ENCODE assay signal across 8 cellular contexts in the genomic region with DNA sequence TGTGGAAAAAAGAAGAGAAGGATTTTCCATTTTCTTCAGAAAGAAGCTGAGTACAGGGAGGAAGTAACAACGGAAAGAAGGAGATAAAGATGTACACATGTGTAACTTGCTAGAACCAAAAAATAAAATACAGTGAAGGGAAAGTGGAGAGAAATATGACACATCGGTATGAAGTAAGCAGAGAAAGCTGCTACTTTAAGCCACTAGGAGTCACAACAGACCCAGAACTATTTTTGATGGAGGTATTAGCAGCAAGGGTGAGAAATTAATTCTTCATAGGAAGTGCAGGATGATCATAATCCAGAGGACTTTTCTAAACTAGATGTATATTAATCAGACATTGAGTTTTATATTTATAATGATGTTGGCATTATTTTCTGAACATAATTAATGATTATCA.
DNase-seq lines count a peak whose midpoint lies in the region; ATAC-seq, FAIRE-seq and TF ChIP-seq lines count a peak whose summit lies in the region.

No MANE protein-coding gene starts in this region.

- DNase-seq in A549 (ENCODE audit: low read depth in 1 of 2, low spot score in 1 of 2) (peak in 1 of 2 experiments; percentile 14), GM12892 (ENCODE audit: insufficient read length) (no peak), NCI-H345 treated with DMSO at 0.1 percent for 48 hours (lab: John Stamatoyannopoulos, UW; ENCODE audit: unreplicated experiment) (peak; percentile 3), choroid plexus epithelial cell (ENCODE audit: low read depth) (peak; percentile 78), sciatic nerve (ENCODE audit: low spot score) (no peak), mesothelial cell of epicardium (ENCODE audit: low spot score in 2 of 2, unreplicated experiment in 2 of 2) (no peak), GOT3 (lab: John Stamatoyannopoulos, UW) (no peak)

- H3K9me3 ChIP-seq in A549, result no peaks in the 10 kb centered on the region

- no peaks in the 10 kb centered on the region for H3K4me1 Mint-ChIP-seq in mesothelial cell of epicardium

- intact Hi-C loops in sciatic nerve (cut with DNase I), result no loop called here

- no peak overlapping the region for H3K27ac ChIP-seq in A549

- no peak overlapping the region for H3K4me3 Mint-ChIP-seq in mesothelial cell of epicardium

- H3K4me2 ChIP-seq in A549, result no peak overlapping the region

- no peaks in the 10 kb centered on the region for H3K9me3 Mint-ChIP-seq in mesothelial cell of epicardium

- TF ChIP-seq RAD21 in A549 (conservative IDR thresholded peaks at IDR 0.05 in 1 of 2, IDR thresholded peaks at IDR 0.05 in 1 of 2), result peak; percentile 62 to 68; a peak in 4 of 5 replicates

- no peak for TF ChIP-seq POLR2A in A549 (IDR thresholded peaks at IDR 0.05; ENCODE audit: low read length)
- TF ChIP-seq POLR2A in GM12892 (IDR thresholded peaks at IDR 0.05; ENCODE audit: low read depth, low read length), result no peak

- WGBS in A549 (ENCODE audit: missing lambda C conversion rate), result 13% methylated on average over 2 of the region's 2 CpGs

- CTCF ChIA-PET in A549 (lab: Yijun Ruan, JAX), result interaction anchor here (0.6 to 1.2 kb wide), 5 partner anchors 12 to 1071 kb away, joined by 3 to 8 read pairs (median 3); a partner anchor contains a TSS

- no peaks in the 10 kb centered on the region for H3K36me3 Mint-ChIP-seq in mesothelial cell of epicardium

- FAIRE-seq in A549 (lab: Jason Lieb, UNC) (peak; percentile 7), GM12892 (lab: Jason Lieb, UNC) (peak; percentile 14)

- peak; percentile 49; the same call in 2 of the 3 replicates for TF ChIP-seq CTCF in A549 (IDR thresholded peaks at IDR 0.05)
- peak; percentile 74 for TF ChIP-seq CTCF in choroid plexus epithelial cell (conservative IDR thresholded peaks at IDR 0.05; ENCODE audit: low read depth, low read length)
- TF ChIP-seq CTCF in mesothelial cell of epicardium (IDR thresholded peaks at IDR 0.05; ENCODE audit: unreplicated experiment), result no peak

- no peak for TF ChIP-seq EP300 in A549 (IDR thresholded peaks at IDR 0.05)

- ATAC-seq in A549 (peak; percentile 62 to 76; a peak in 3 of 6 replicates), HG02798 (IDR thresholded peaks at IDR 0.05; ENCODE audit: poor library complexity, unreplicated experiment) (peak; percentile 84), sciatic nerve (peak; percentile 78)

- peaks cover 10% of the 10 kb centered on the region for H3K27me3 Mint-ChIP-seq in mesothelial cell of epicardium (ENCODE audit: low read depth)

- no peaks in the 10 kb centered on the region for H3K4me1 ChIP-seq in A549

- POLR2A ChIA-PET in A549 (lab: Yijun Ruan, JAX), result no interaction called here

- H3K4me3 ChIP-seq in A549 (no peak overlapping the region), choroid plexus epithelial cell (ENCODE audit: low read depth, low read length) (no peak overlapping the region)

- H3K27ac Mint-ChIP-seq in mesothelial cell of epicardium, result no peak overlapping the region

TF ChIP-seq in A549, 52 proteins besides CTCF, POLR2A, EP300 and RAD21:
- TF ChIP-seq RARB (CRISPR knock-in tag; IDR thresholded peaks at IDR 0.05), result no peak
- peak; percentile 61 for TF ChIP-seq SMC3 (IDR thresholded peaks at IDR 0.05)

Comparison
In these comparisons a context has a peak if more than half of its experiments do, and no peak if none do; other contexts are left out.
1. DNase-seq: peak in NCI-H345 treated with DMSO at 0.1 percent for 48 hours (single experiment) and choroid plexus epithelial cell (single experiment); none in GM12892 (single experiment), sciatic nerve (single experiment), mesothelial cell of epicardium (0 of 2) and GOT3 (single experiment).
2. Peak in every context shown above with its lines, with median percentiles within 50 percentile points of each other: ATAC-seq.